In the genomic region with DNA sequence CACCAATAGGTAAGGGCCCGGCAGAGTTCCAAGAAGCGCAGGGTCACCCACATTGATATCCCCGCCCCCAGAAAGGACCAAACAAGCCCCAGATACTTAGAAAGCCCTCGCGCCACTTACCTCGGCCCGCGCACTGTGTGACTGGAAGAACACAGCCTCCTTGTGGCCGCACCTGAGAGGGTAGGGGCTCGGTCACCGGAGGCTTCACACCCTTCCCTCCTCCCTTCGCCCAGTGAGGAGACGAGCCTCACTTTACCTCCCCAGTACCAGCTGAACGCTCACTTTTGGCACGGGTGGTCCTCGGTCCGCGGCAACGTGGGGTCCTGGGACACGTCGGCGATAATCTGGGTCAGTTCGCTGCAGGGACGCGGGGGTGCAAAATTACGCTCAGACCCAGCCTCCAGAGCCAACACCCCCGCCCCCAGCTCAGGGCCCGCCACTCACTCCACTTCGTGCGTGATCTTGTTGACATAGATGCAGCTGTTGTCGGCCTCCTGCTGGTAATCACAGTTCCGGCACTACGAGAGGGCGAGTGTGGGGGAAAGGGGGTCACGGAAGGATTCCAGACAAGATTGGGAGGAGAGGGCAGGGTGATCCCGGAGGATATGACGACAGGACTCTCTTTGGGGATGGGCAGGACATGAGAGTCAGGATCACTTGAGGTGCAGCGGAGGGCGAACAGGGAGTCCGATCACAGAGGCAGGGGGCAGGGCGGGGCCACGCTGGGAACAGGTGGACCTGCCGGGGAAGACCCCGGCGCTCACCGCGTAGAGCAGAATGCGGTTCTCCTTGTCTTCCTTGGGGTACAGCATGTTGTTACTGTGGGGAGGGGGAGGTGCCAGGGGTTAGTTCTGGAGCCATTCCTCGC, we compare ENCODE assay signal across 9 cellular contexts. TPM values are rescaled to one million over a fixed set of nuclear protein-coding genes. Genes with fewer than 3 reads are reported as not detected.
DNase-seq lines count a peak whose midpoint lies in the region; ATAC-seq and TF ChIP-seq lines count a peak whose summit lies in the region.
"Had no signal": no experiment of that assay in that cellular context is flagged by ENCODE, and none has a peak within 500 bp of the region (broad histone marks: within the 10 kb centered on the region; RNA-seq: fewer than 3 reads in every experiment).

No MANE protein-coding gene starts in this region.

- H3K27ac ChIP-seq in coronary artery (peak overlapping the region; percentile 78 to 95), mesenchymal stem cell (ENCODE audit: low read length, poor library complexity, severe bottlenecking) (peak overlapping the region; percentile 69), thoracic aorta (peak overlapping the region; percentile 55 to 68)

- peak overlapping the region in 1 of 2 experiments; percentile 57 for H3K23ac ChIP-seq in mesenchymal stem cell (ENCODE audit: low read length in 2 of 2)

- peak overlapping the region; percentile 9 for H4K91ac ChIP-seq in mesenchymal stem cell (ENCODE audit: low read length)

- peak overlapping the region; percentile 95 for H3K9ac ChIP-seq in mesenchymal stem cell (ENCODE audit: low read length)

- peak overlapping the region; percentile 74 to 86 for H3K4ac ChIP-seq in mesenchymal stem cell (ENCODE audit: low read depth in 1 of 2, low read length in 2 of 2)

- peak overlapping the region; percentile 69 for H3K4me2 ChIP-seq in mesenchymal stem cell (ENCODE audit: low read length, poor library complexity, severe bottlenecking)

- peaks cover 32% of the 10 kb centered on the region for H3K79me1 ChIP-seq in mesenchymal stem cell (replicated peaks; ENCODE audit: low read length, poor library complexity, severe bottlenecking)

- H3K36me3 ChIP-seq in mesenchymal stem cell (ENCODE audit: control insufficient read depth in 1 of 2, insufficient read depth in 2 of 2, low read depth in 1 of 2, low read length in 2 of 2) (peaks cover 36 to 43% of the 10 kb centered on the region in 2 experiments), thoracic aorta (peaks cover 6% of the 10 kb centered on the region)

- H3K27me3 ChIP-seq in mesenchymal stem cell (ENCODE audit: control insufficient read depth in 1 of 2, insufficient read depth in 1 of 2, low read length in 2 of 2) (no peaks in the 10 kb centered on the region), thoracic aorta (replicated peaks; ENCODE audit: insufficient read depth) (no peaks in the 10 kb centered on the region)

- peak overlapping the region in 1 of 2 experiments; percentile 42 for H2BK12ac ChIP-seq in mesenchymal stem cell (ENCODE audit: low read length in 2 of 2)

- no peaks in the 10 kb centered on the region for H3K9me3 Mint-ChIP-seq in HFFc6

- peak overlapping the region in 1 of 2 experiments; percentile 2 for H3K14ac ChIP-seq in mesenchymal stem cell (ENCODE audit: low read length in 2 of 2)

- H2BK5ac ChIP-seq in mesenchymal stem cell (ENCODE audit: low read depth, low read length, poor library complexity, severe bottlenecking), result peak overlapping the region; percentile 53

- H3K36me3 Mint-ChIP-seq in HFFc6 (ENCODE audit: low read depth), result peaks cover 29% of the 10 kb centered on the region

- ATAC-seq in thoracic aorta (ENCODE audit: insufficient number of reproducible peaks, low FRiP score, low read depth) (no peak), GM21576 (IDR thresholded peaks at IDR 0.05; ENCODE audit: unreplicated experiment) (no peak), GM18517 (IDR thresholded peaks at IDR 0.05; ENCODE audit: unreplicated experiment) (no peak)

- H3K4me3 Mint-ChIP-seq in HFFc6, result peak overlapping the region; percentile 99

- WGBS in mesenchymal stem cell, result 14% methylated on average over 38 of the region's 49 CpGs

- TF ChIP-seq CTCF in HFFc6 (IDR thresholded peaks at IDR 0.05) (no peak; the same call in 1 of the 2 replicates), coronary artery (IDR thresholded peaks at IDR 0.05) (no peak), thoracic aorta (IDR thresholded peaks at IDR 0.05) (no peak)

- peak overlapping the region; percentile 23 to 89 for H3K18ac ChIP-seq in mesenchymal stem cell (ENCODE audit: low read depth in 1 of 2, low read length in 2 of 2)

- H3K4me1 ChIP-seq in mesenchymal stem cell (ENCODE audit: control insufficient read depth, insufficient read depth, low read depth, low read length) (peaks cover 21% of the 10 kb centered on the region), thoracic aorta (ENCODE audit: control insufficient read depth in 1 of 2, low read depth in 2 of 2) (peaks cover 18 to 30% of the 10 kb centered on the region in 2 donors)

- H3K27me3 Mint-ChIP-seq in HFFc6 (ENCODE audit: insufficient read depth), result peaks cover 3% of the 10 kb centered on the region

- peak overlapping the region; percentile 98 for H3K27ac Mint-ChIP-seq in HFFc6

- H3K9me3 ChIP-seq in mesenchymal stem cell (ENCODE audit: control insufficient read depth, low read length) (no peaks in the 10 kb centered on the region), thoracic aorta (no peaks in the 10 kb centered on the region)

- H3K4me1 Mint-ChIP-seq in HFFc6 (ENCODE audit: low read depth), result peaks cover 40% of the 10 kb centered on the region

- DNase-seq in DMS79 (lab: John Stamatoyannopoulos, UW) (peak; percentile 63), HFFc6 (peak; percentile 10), SK-MEL-5 (ENCODE audit: low read depth, low spot score) (peak; percentile 23), coronary artery (ENCODE audit: low spot score) (peak; percentile 77), mesenchymal stem cell (peak; percentile 71), thoracic aorta (ENCODE audit: low spot score) (no peak)

- peak overlapping the region; percentile 42 for H2BK120ac ChIP-seq in mesenchymal stem cell (ENCODE audit: low read depth, low read length)

- in situ Hi-C loops in SK-MEL-5 (cut with HindIII; ENCODE audit: low pct_unique_long_range_greater_than_20kb, low sequenced_read_pairs), result no loop called here

- peak overlapping the region; percentile 60 for H2BK15ac ChIP-seq in mesenchymal stem cell (ENCODE audit: low read depth, poor library complexity, severe bottlenecking)

- peak overlapping the region; percentile 84 for H4K8ac ChIP-seq in mesenchymal stem cell (ENCODE audit: low read length)

- H3K4me3 ChIP-seq in coronary artery, result peak overlapping the region; percentile 85
- H3K4me3 ChIP-seq in mesenchymal stem cell (ENCODE audit: insufficient read depth in 1 of 2, low read depth in 1 of 2, low read length in 2 of 2), result peak overlapping the region; percentile 74 to 99
- H3K4me3 ChIP-seq in thoracic aorta, result peak overlapping the region; percentile 92

- no peak overlapping the region for H2AK5ac ChIP-seq in mesenchymal stem cell (ENCODE audit: low read length, severe bottlenecking)

- peak overlapping the region; percentile 90 for H2AFZ ChIP-seq in mesenchymal stem cell (ENCODE audit: low read depth, low read length)

RNA-seq across cellular contexts. Expression of a gene that starts 0.5 kb away (rescaled TPM):
- 10 to 100 TPM; 64.1 to 75.1 (median 69.2) TPM for total RNA-seq in HFFc6 (2021; fragmentation: NEBNext Ultra II Directional; extraction: Animal tissue kit (Norgen Biotek cat#: 25700))
- total RNA-seq in SK-MEL-5 (2014; rRNA removed; shearing (Covaris generic)), result 62.8 and 70.4 TPM in 2 replicates
- 42.7 and 70.0 TPM in 2 replicates for polyA plus RNA-seq in SK-MEL-5 (2015; cell fraction: cytosol; rRNA removed)
- 19.0 and 19.8 TPM in 2 replicates for polyA plus RNA-seq in SK-MEL-5 (2015; cell fraction: nucleus; rRNA removed)
- polyA plus RNA-seq in mesenchymal stem cell (2013, experiment 1 of 2), result 99.3 TPM
- polyA plus RNA-seq in mesenchymal stem cell (2013, experiment 2 of 2), result 102 TPM
- 10 to 100 TPM; 22.1 to 32.6 TPM for total RNA-seq in thoracic aorta

RNA-seq across cellular contexts. Expression of a gene that starts 1.1 kb away (rescaled TPM):
- 100 to 1,000 TPM; 229 to 266 (median 243) TPM for total RNA-seq in HFFc6 (2021; fragmentation: NEBNext Ultra II Directional; extraction: Animal tissue kit (Norgen Biotek cat#: 25700))
- 181 and 190 TPM in 2 replicates for total RNA-seq in SK-MEL-5 (2014; rRNA removed; shearing (Covaris generic))
- 151 and 189 TPM in 2 replicates for polyA plus RNA-seq in SK-MEL-5 (2015; cell fraction: cytosol; rRNA removed)
- 81.4 and 91.6 TPM in 2 replicates for polyA plus RNA-seq in SK-MEL-5 (2015; cell fraction: nucleus; rRNA removed)
- polyA plus RNA-seq in mesenchymal stem cell (2013, experiment 1 of 2), result 280 TPM
- polyA plus RNA-seq in mesenchymal stem cell (2013, experiment 2 of 2), result 280 TPM
- total RNA-seq in thoracic aorta, result 100 to 1,000 TPM; 158 to 260 TPM

RNA-seq across cellular contexts. Expression of a gene that starts 3.2 kb away (rescaled TPM):
- not detected for total RNA-seq in HFFc6 (2021; fragmentation: NEBNext Ultra II Directional; extraction: Animal tissue kit (Norgen Biotek cat#: 25700))
- not detected in 2 replicates for total RNA-seq in SK-MEL-5 (2014; rRNA removed; shearing (Covaris generic))
- polyA plus RNA-seq in SK-MEL-5 (2015; cell fraction: cytosol; rRNA removed), result not detected in 2 replicates
- polyA plus RNA-seq in SK-MEL-5 (2015; cell fraction: nucleus; rRNA removed), result not detected in 2 replicates
- not detected for polyA plus RNA-seq in mesenchymal stem cell (2013, experiment 1 of 2)
- not detected for polyA plus RNA-seq in mesenchymal stem cell (2013, experiment 2 of 2)
- not detected for total RNA-seq in thoracic aorta
- total RNA-seq: activated CD8-positive, alpha-beta memory T cell treated with anti-CD3 and anti-CD28 coated beads for 36 hours had no signal

RNA-seq across cellular contexts. Expression of a gene that starts 25.7 kb away (rescaled TPM):
- total RNA-seq in HFFc6 (2021; fragmentation: NEBNext Ultra II Directional; extraction: Animal tissue kit (Norgen Biotek cat#: 25700)), result 1,000 to 10,000 TPM; 1,039 to 1,309 (median 1,209) TPM
- total RNA-seq in SK-MEL-5 (2014; rRNA removed; shearing (Covaris generic)), result 214 and 271 TPM in 2 replicates
- polyA plus RNA-seq in SK-MEL-5 (2015; cell fraction: cytosol; rRNA removed), result 373 and 417 TPM in 2 replicates
- 63.1 and 90.1 TPM in 2 replicates for polyA plus RNA-seq in SK-MEL-5 (2015; cell fraction: nucleus; rRNA removed)
- 965 TPM for polyA plus RNA-seq in mesenchymal stem cell (2013, experiment 1 of 2)
- polyA plus RNA-seq in mesenchymal stem cell (2013, experiment 2 of 2), result 966 TPM
- 100 to 1,000 TPM; 161 to 220 TPM for total RNA-seq in thoracic aorta

RNA-seq across cellular contexts. Expression of a gene that starts 38.1 kb away (rescaled TPM):
- total RNA-seq in HFFc6 (2021; fragmentation: NEBNext Ultra II Directional; extraction: Animal tissue kit (Norgen Biotek cat#: 25700)), result 100 to 1,000 TPM in 2 of 6 experiments, 10 to 100 TPM in 4; 59.8 to 139 (median 85.5) TPM
- not detected in 2 replicates for total RNA-seq in SK-MEL-5 (2014; rRNA removed; shearing (Covaris generic))
- polyA plus RNA-seq in SK-MEL-5 (2015; cell fraction: cytosol; rRNA removed), result not detected in 2 replicates
- not detected in 2 replicates for polyA plus RNA-seq in SK-MEL-5 (2015; cell fraction: nucleus; rRNA removed)
- polyA plus RNA-seq in mesenchymal stem cell (2013, experiment 1 of 2), result not detected
- polyA plus RNA-seq in mesenchymal stem cell (2013, experiment 2 of 2), result not detected
- 10 to 100 TPM in 1 of 2 donors, 1 to 10 TPM in 1; 6.3 to 41.0 TPM for total RNA-seq in thoracic aorta
- total RNA-seq: activated CD8-positive, alpha-beta memory T cell treated with anti-CD3 and anti-CD28 coated beads for 36 hours had no signal
